ENCODE assay signal across 1 cellular context in the genomic region with DNA sequence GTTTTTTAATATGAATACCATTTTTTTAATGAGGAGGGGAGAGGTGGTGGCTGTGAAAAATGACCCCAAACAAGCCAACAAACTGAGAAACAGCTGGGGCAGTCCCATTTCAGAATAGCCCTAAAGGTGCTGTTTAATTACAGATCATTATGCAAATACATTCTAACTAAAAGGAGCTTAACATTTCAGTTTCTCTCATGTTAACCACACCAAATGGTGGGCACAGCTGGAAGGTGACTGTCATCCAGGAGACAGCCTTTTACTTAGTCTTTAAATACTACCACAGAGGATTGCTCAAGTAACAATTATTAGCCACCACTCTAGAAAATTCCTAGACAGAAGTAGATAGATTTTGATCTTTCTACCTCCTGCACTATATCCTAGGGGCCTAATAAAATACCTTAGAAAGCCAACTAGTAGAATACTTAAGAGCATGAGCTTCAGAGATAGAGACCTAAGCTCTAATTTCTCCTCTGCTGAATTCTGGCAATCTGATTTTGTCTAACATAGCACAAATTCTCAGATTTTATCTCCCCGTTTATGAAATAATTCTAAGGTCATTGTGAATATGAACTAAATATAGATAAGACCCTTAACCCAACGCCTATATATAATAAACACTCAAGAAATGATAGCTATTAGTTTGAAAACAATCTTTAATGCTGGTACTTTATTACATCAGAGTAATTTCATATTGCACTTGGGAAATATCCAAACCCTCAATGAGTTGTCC.
TF ChIP-seq lines count a peak whose summit lies in the region.

No MANE protein-coding gene starts in this region.

TF ChIP-seq in GM12878, 131 proteins besides CTCF, POLR2A, EP300 and RAD21 (continued from another document):
- TF ChIP-seq, protein P1, sequence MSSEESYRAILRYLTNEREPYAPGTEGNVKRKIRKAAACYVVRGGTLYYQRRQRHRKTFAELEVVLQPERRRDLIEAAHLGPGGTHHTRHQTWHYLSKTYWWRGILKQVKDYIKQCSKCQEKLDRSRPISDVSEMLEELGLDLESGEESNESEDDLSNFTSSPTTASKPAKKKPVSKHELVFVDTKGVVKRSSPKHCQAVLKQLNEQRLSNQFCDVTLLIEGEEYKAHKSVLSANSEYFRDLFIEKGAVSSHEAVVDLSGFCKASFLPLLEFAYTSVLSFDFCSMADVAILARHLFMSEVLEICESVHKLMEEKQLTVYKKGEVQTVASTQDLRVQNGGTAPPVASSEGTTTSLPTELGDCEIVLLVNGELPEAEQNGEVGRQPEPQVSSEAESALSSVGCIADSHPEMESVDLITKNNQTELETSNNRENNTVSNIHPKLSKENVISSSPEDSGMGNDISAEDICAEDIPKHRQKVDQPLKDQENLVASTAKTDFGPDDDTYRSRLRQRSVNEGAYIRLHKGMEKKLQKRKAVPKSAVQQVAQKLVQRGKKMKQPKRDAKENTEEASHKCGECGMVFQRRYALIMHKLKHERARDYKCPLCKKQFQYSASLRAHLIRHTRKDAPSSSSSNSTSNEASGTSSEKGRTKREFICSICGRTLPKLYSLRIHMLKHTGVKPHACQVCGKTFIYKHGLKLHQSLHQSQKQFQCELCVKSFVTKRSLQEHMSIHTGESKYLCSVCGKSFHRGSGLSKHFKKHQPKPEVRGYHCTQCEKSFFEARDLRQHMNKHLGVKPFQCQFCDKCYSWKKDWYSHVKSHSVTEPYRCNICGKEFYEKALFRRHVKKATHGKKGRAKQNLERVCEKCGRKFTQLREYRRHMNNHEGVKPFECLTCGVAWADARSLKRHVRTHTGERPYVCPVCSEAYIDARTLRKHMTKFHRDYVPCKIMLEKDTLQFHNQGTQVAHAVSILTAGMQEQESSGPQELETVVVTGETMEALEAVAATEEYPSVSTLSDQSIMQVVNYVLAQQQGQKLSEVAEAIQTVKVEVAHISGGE (CRISPR knock-in tag; IDR thresholded peaks at IDR 0.05), result no peak
- no peak for TF ChIP-seq SUPT20H (IDR thresholded peaks at IDR 0.05; ENCODE audit: borderline replicate concordance, control insufficient read depth, low read depth, low read length)
- TF ChIP-seq, protein P2, sequence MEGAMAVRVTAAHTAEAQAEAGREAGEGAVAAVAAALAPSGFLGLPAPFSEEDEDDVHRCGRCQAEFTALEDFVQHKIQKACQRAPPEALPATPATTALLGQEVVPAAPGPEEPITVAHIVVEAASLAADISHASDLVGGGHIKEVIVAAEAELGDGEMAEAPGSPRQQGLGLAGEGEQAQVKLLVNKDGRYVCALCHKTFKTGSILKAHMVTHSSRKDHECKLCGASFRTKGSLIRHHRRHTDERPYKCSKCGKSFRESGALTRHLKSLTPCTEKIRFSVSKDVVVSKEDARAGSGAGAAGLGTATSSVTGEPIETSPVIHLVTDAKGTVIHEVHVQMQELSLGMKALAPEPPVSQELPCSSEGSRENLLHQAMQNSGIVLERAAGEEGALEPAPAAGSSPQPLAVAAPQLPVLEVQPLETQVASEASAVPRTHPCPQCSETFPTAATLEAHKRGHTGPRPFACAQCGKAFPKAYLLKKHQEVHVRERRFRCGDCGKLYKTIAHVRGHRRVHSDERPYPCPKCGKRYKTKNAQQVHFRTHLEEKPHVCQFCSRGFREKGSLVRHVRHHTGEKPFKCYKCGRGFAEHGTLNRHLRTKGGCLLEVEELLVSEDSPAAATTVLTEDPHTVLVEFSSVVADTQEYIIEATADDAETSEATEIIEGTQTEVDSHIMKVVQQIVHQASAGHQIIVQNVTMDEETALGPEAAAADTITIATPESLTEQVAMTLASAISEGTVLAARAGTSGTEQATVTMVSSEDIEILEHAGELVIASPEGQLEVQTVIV (IDR thresholded peaks at IDR 0.05; ENCODE audit: borderline replicate concordance, partially characterized antibody), result no peak
- no peak for TF ChIP-seq POLR2AphosphoS2 (IDR thresholded peaks at IDR 0.05; ENCODE audit: low read depth, low read length)
- no peak for TF ChIP-seq FOXM1 (IDR thresholded peaks at IDR 0.05; ENCODE audit: low read depth, low read length)
- no peak for TF ChIP-seq MXI1 (IDR thresholded peaks at IDR 0.05; ENCODE audit: low read depth, low read length)
- TF ChIP-seq IKZF1 (conservative IDR thresholded peaks at IDR 0.05), result no peak
- no peak for TF ChIP-seq BMI1 (IDR thresholded peaks at IDR 0.05; ENCODE audit: borderline replicate concordance)
- TF ChIP-seq JUNB (IDR thresholded peaks at IDR 0.05), result no peak
- TF ChIP-seq MYB (IDR thresholded peaks at IDR 0.05; ENCODE audit: borderline replicate concordance, low read depth, low read length), result no peak
- TF ChIP-seq, protein P3, sequence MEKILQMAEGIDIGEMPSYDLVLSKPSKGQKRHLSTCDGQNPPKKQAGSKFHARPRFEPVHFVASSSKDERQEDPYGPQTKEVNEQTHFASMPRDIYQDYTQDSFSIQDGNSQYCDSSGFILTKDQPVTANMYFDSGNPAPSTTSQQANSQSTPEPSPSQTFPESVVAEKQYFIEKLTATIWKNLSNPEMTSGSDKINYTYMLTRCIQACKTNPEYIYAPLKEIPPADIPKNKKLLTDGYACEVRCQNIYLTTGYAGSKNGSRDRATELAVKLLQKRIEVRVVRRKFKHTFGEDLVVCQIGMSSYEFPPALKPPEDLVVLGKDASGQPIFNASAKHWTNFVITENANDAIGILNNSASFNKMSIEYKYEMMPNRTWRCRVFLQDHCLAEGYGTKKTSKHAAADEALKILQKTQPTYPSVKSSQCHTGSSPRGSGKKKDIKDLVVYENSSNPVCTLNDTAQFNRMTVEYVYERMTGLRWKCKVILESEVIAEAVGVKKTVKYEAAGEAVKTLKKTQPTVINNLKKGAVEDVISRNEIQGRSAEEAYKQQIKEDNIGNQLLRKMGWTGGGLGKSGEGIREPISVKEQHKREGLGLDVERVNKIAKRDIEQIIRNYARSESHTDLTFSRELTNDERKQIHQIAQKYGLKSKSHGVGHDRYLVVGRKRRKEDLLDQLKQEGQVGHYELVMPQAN (conservative IDR thresholded peaks at IDR 0.05), result no peak
- no peak for TF ChIP-seq YBX1 (IDR thresholded peaks at IDR 0.05)
- TF ChIP-seq EZH2 (IDR thresholded peaks at IDR 0.05; ENCODE audit: borderline replicate concordance, control insufficient read depth, low read depth, low read length), result no peak
- TF ChIP-seq, protein P4, sequence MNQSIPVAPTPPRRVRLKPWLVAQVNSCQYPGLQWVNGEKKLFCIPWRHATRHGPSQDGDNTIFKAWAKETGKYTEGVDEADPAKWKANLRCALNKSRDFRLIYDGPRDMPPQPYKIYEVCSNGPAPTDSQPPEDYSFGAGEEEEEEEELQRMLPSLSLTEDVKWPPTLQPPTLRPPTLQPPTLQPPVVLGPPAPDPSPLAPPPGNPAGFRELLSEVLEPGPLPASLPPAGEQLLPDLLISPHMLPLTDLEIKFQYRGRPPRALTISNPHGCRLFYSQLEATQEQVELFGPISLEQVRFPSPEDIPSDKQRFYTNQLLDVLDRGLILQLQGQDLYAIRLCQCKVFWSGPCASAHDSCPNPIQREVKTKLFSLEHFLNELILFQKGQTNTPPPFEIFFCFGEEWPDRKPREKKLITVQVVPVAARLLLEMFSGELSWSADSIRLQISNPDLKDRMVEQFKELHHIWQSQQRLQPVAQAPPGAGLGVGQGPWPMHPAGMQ (IDR thresholded peaks at IDR 0.05; ENCODE audit: borderline replicate concordance), result no peak
TF ChIP-seq in GM12878: peak in this region for 0.
